8 cellular contexts compared by ENCODE assay signal in genomic region chr9:68705636-68706578, GRCh38. TPM values are rescaled to one million over a fixed set of nuclear protein-coding genes. Genes with fewer than 3 reads are reported as not detected.
DNase-seq lines count a peak whose midpoint lies in the region; ATAC-seq and TF ChIP-seq lines count a peak whose summit lies in the region.

No MANE protein-coding gene starts in this region.

- ATAC-seq in GM18907 (IDR thresholded peaks at IDR 0.05; ENCODE audit: unreplicated experiment) (peak; percentile 10), HG03460 (IDR thresholded peaks at IDR 0.05; ENCODE audit: unreplicated experiment) (peak; percentile 19), HG03039 (IDR thresholded peaks at IDR 0.05; ENCODE audit: unreplicated experiment) (no peak)

- H3K4me3 Mint-ChIP-seq in glutamatergic neuron (ENCODE audit: unreplicated experiment) (peak overlapping the region; percentile 87), osteocyte (ENCODE audit: unreplicated experiment) (peak overlapping the region; percentile 79)

- H3K27me3 Mint-ChIP-seq in glutamatergic neuron (ENCODE audit: unreplicated experiment) (peaks cover 12% of the 10 kb centered on the region), osteocyte (ENCODE audit: unreplicated experiment) (peaks cover 65% of the 10 kb centered on the region)

- H3K9me3 Mint-ChIP-seq in glutamatergic neuron (ENCODE audit: unreplicated experiment) = no peaks in the 10 kb centered on the region
- no peaks in the 10 kb centered on the region for H3K9me3 Mint-ChIP-seq in osteocyte (ENCODE audit: unreplicated experiment)

- H3K36me3 Mint-ChIP-seq in glutamatergic neuron (ENCODE audit: unreplicated experiment) = no peaks in the 10 kb centered on the region
- H3K36me3 Mint-ChIP-seq in osteocyte (ENCODE audit: unreplicated experiment) = no peaks in the 10 kb centered on the region

- TF ChIP-seq CTCF in AG09309 (IDR thresholded peaks at IDR 0.05; ENCODE audit: control insufficient read depth, insufficient read depth, low read depth, low read length, missing control alignments) (no peak), WI38 (IDR thresholded peaks at IDR 0.05; ENCODE audit: low read depth, low read length) (no peak), glutamatergic neuron (IDR thresholded peaks at IDR 0.05; ENCODE audit: partially characterized antibody, unreplicated experiment) (no peak), osteocyte (IDR thresholded peaks at IDR 0.05) (no peak)

- H3K27ac Mint-ChIP-seq in glutamatergic neuron (ENCODE audit: unreplicated experiment) (no peak overlapping the region), osteocyte (ENCODE audit: unreplicated experiment) (no peak overlapping the region)

- H3K4me3 ChIP-seq in AG09309 (ENCODE audit: control insufficient read depth, low read depth, low read length) (peak overlapping the region; percentile 29), WI38 (ENCODE audit: low read depth, low read length) (peak overlapping the region; percentile 24)

- no peak for DNase-seq in AG09309 (ENCODE audit: low read depth)
- DNase-seq in glutamatergic neuron = peak; percentile 29
- no peak for DNase-seq in osteocyte (ENCODE audit: extremely low spot score, unreplicated experiment)
- DNase-seq in middle frontal gyrus (ENCODE audit: extremely low spot score, low spot score) = no peak

- H3K4me1 Mint-ChIP-seq in glutamatergic neuron (ENCODE audit: low read depth, unreplicated experiment) (peaks cover 4% of the 10 kb centered on the region), osteocyte (ENCODE audit: unreplicated experiment) (peaks cover 10% of the 10 kb centered on the region)

RNA-seq across cellular contexts. Expression of gene PIP5K1B, which starts 0.9 kb away (rescaled TPM):
- total RNA-seq in glutamatergic neuron (ENCODE audit: unreplicated experiment) = 0.27 TPM
- total RNA-seq in osteocyte = not detected in 2 replicates
